In the genomic region with DNA sequence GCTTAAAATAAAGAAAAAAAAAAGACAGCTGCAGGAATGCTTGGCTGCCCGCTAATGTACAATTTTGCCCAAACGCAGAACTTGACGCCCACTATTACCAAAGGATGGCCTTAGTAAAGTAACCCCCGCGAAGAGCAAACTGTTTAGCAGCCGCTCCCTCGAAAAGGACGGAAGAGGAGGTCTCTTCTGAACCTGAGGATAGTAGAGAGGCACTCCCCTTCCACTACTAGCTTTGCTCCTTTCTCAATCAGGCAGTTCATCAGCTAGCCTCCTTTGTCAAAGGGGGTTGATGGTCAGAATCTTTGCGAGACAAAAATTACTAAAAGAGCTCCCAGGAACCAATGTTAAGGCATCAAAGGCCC, we compare ENCODE assay signal across 8 cellular contexts. TPM values are rescaled to one million over a fixed set of nuclear protein-coding genes. Genes with fewer than 3 reads are reported as not detected.
DNase-seq lines count a peak whose midpoint lies in the region; ATAC-seq and TF ChIP-seq lines count a peak whose summit lies in the region.

No MANE protein-coding gene starts in this region.

- intact Hi-C loops in right lobe of liver (cut with DNase I), result loop anchor here in 1 of 2 donors (10.0 kb wide), 1 partner anchor 149 kb away; no protein-coding TSS in a partner anchor
- intact Hi-C loops in thyroid gland (cut with DNase I), result no loop called here

- TF ChIP-seq POLR2A in right lobe of liver (IDR thresholded peaks at IDR 0.05), result no peak
- TF ChIP-seq POLR2A in thyroid gland (IDR thresholded peaks at IDR 0.05), result no peak

- H3K9me3 ChIP-seq in right lobe of liver (no peaks in the 10 kb centered on the region), thyroid gland (no peaks in the 10 kb centered on the region)

- WGBS in right lobe of liver (ENCODE audit: insufficient coverage, low coverage, low lambda C conversion rate, missing lambda C conversion rate), result 6% methylated on average over 9 of the region's 9 CpGs
- WGBS in thyroid gland, 2 donors, result 3 to 10% methylated on average over 9 of the region's 9 CpGs

- no peaks in the 10 kb centered on the region for H3K27me3 ChIP-seq in right lobe of liver
- no peaks in the 10 kb centered on the region for H3K27me3 ChIP-seq in thyroid gland

- peak; percentile 15 for DNase-seq in activated gamma-delta T cell treated with Interleukin-2 at 50 U/mL for 16 hours
- DNase-seq in activated gamma-delta T cell (lab: John Stamatoyannopoulos, UW), result no peak
- peak; percentile 29 to 55 for DNase-seq in NOMO-1 (lab: John Stamatoyannopoulos, UW; ENCODE audit: unreplicated experiment in 2 of 2)
- DNase-seq in cerebellum (ENCODE audit: low spot score), result peak; percentile 39
- DNase-seq in right lobe of liver, result no peak
- peak in 1 of 2 donors; percentile 8 for DNase-seq in thyroid gland
- no peak for DNase-seq in GF-D8 (lab: John Stamatoyannopoulos, UW)
- no peak for DNase-seq in NCI-H1436 treated with DMSO at 0.1 percent for 48 hours (lab: John Stamatoyannopoulos, UW)

- no peaks in the 10 kb centered on the region for H3K36me3 ChIP-seq in right lobe of liver
- no peaks in the 10 kb centered on the region for H3K36me3 ChIP-seq in thyroid gland

- H3K27ac ChIP-seq in right lobe of liver, result peak overlapping the region; percentile 63 to 69 (median 66)
- peak overlapping the region; percentile 87 to 95 (median 90) for H3K27ac ChIP-seq in thyroid gland

- H3K4me3 ChIP-seq in right lobe of liver (peak overlapping the region; percentile 44 to 85 (median 74)), thyroid gland (replicated peaks in 1 of 3) (peak overlapping the region in 2 of 3 donors; percentile 41 to 58)

- H3K4me1 ChIP-seq in right lobe of liver (peaks cover 0 to 9% (median 0%) of the 10 kb centered on the region in 4 donors), thyroid gland (peaks cover 5 to 13% of the 10 kb centered on the region in 2 donors)

- TF ChIP-seq CTCF in right lobe of liver (IDR thresholded peaks at IDR 0.05), result no peak
- TF ChIP-seq CTCF in thyroid gland (IDR thresholded peaks at IDR 0.05), result no peak

- peak in 3 of 4 donors; percentile 2 to 10 (median 5) for ATAC-seq in right lobe of liver

RNA-seq across cellular contexts. Expression of a gene that starts 0.6 kb away (rescaled TPM):
- 19.7 TPM for total RNA-seq in cerebellum
- 1 to 10 TPM; 1.9 to 4.1 (median 2.8) TPM for total RNA-seq in right lobe of liver
- total RNA-seq in thyroid gland, result 10 to 100 TPM; 23.3 to 41.0 (median 31.0) TPM

RNA-seq across cellular contexts. Expression of a gene that starts 0.8 kb away (rescaled TPM):
- total RNA-seq in cerebellum, result 17.0 TPM
- total RNA-seq in right lobe of liver, result 1 to 10 TPM; 3.7 to 6.7 (median 4.6) TPM
- 10 to 100 TPM; 17.9 to 27.4 (median 22.1) TPM for total RNA-seq in thyroid gland

RNA-seq across cellular contexts. Expression of a gene that starts 52.4 kb away (rescaled TPM):
- total RNA-seq in cerebellum, result 11.1 TPM
- 10 to 100 TPM; 10.8 to 21.4 (median 17.2) TPM for total RNA-seq in right lobe of liver
- 10 to 100 TPM; 53.9 to 71.4 (median 64.2) TPM for total RNA-seq in thyroid gland

Comparison
In these comparisons a context has a peak if more than half of its experiments do, and no peak if none do; other contexts are left out.
1. DNase-seq: peak in activated gamma-delta T cell treated with Interleukin-2 at 50 U/mL for 16 hours (single experiment), NOMO-1 (2 of 2) and cerebellum (single experiment); none in activated gamma-delta T cell (single experiment), right lobe of liver (0 of 3), GF-D8 (single experiment) and NCI-H1436 treated with DMSO at 0.1 percent for 48 hours (single experiment).